Comparison of ENCODE assay signal across 2 cellular contexts in the genomic region with DNA sequence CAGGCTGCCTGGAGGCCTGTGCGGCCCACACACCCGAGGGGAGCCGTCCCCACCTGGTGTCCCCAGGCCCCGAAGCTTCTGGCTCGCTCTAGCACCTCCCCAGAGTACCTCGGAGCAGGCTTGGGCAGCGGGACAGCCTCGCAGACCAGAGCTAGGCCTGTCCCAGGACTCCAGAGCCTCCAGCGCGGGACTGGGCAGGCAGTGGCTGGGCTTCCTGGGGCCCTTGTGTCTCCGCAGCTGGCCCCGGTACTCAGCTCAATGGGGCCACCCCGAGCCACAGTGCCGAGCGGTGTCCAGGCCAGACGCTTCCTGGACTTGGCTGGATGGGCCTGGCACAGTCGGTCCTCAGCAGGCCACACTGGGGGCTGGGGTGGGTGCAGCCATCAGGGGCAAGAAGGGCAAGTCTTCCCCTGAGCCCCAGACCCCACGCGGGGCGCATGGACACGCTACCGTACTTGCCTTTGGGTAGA.
TF ChIP-seq lines count a peak whose summit lies in the region.

No MANE protein-coding gene starts in this region.

TF ChIP-seq in A549, 52 proteins besides CTCF, POLR2A, EP300 and RAD21:
- TF ChIP-seq CBX8 (IDR thresholded peaks at IDR 0.05), result no peak
- TF ChIP-seq HDAC2 (IDR thresholded peaks at IDR 0.05), result no peak
- TF ChIP-seq KDM1A (IDR thresholded peaks at IDR 0.05; ENCODE audit: low read depth), result no peak
- TF ChIP-seq, protein P1, sequence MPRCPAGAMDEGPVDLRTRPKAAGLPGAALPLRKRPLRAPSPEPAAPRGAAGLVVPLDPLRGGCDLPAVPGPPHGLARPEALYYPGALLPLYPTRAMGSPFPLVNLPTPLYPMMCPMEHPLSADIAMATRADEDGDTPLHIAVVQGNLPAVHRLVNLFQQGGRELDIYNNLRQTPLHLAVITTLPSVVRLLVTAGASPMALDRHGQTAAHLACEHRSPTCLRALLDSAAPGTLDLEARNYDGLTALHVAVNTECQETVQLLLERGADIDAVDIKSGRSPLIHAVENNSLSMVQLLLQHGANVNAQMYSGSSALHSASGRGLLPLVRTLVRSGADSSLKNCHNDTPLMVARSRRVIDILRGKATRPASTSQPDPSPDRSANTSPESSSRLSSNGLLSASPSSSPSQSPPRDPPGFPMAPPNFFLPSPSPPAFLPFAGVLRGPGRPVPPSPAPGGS (IDR thresholded peaks at IDR 0.05), result no peak
- no peak for TF ChIP-seq EHF (CRISPR knock-in tag; IDR thresholded peaks at IDR 0.05)
- TF ChIP-seq, protein P2, sequence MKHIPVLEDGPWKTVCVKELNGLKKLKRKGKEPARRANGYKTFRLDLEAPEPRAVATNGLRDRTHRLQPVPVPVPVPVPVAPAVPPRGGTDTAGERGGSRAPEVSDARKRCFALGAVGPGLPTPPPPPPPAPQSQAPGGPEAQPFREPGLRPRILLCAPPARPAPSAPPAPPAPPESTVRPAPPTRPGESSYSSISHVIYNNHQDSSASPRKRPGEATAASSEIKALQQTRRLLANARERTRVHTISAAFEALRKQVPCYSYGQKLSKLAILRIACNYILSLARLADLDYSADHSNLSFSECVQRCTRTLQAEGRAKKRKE (CRISPR knock-in tag; IDR thresholded peaks at IDR 0.05; ENCODE audit: low read depth), result no peak

TF ChIP-seq in K562, 482 proteins besides CTCF, POLR2A, EP300 and RAD21:
- TF ChIP-seq FIP1L1 (IDR thresholded peaks at IDR 0.05; ENCODE audit: low read depth, low read length, poor library complexity, severe bottlenecking) (peak; percentile 20), ZNF707 (CRISPR knock-in tag; conservative IDR thresholded peaks at IDR 0.05) (no peak)
